ENCODE assay signal across 9 cellular contexts in genomic region chr1:43206721-43207228, GRCh38. TPM values are rescaled to one million over a fixed set of nuclear protein-coding genes. Genes with fewer than 3 reads are reported as not detected.
A peak's percentile ranks its signal among the peaks of the same experiment; 100 is the strongest.
DNase-seq lines count a peak whose midpoint lies in the region; ATAC-seq, FAIRE-seq and TF ChIP-seq lines count a peak whose summit lies in the region.
"Had no signal": no experiment of that assay in that cellular context is flagged by ENCODE, and none has a peak within 500 bp of the region (broad histone marks: within the 10 kb centered on the region; RNA-seq: fewer than 3 reads in every experiment).

No MANE protein-coding gene starts in this region.

- TF ChIP-seq CTCF in neural progenitor cell (IDR thresholded peaks at IDR 0.05), result no peak

- peaks cover 8% of the 10 kb centered on the region for H3K9me3 Mint-ChIP-seq in neural progenitor cell

- no peak overlapping the region for H3K27ac Mint-ChIP-seq in neural progenitor cell

- H3K79me2 ChIP-seq in neural progenitor cell (ENCODE audit: low read depth), result no peaks in the 10 kb centered on the region

- no peak overlapping the region for H3K4me2 ChIP-seq in neural progenitor cell

- peak overlapping the region; percentile 65 for H2AFZ ChIP-seq in neural progenitor cell (replicated peaks)

- DNase-seq in Daoy (ENCODE audit: low read depth) (peak; percentile 95), RCC 7860 (ENCODE audit: low spot score) (peak; percentile 95), fibroblast of gingiva (ENCODE audit: low read depth) (peak; percentile 89), neural progenitor cell (ENCODE audit: low spot score) (peak; percentile 54), NK-92 (lab: John Stamatoyannopoulos, UW; ENCODE audit: unreplicated experiment) (no peak)

- FAIRE-seq in RCC 7860 (lab: Jason Lieb, UNC), result peak; percentile 61

- H3K4me1 ChIP-seq in neural progenitor cell, result no peaks in the 10 kb centered on the region

- ATAC-seq in HG03097 (IDR thresholded peaks at IDR 0.05; ENCODE audit: low FRiP score, unreplicated experiment) (no peak), GM19452 (IDR thresholded peaks at IDR 0.05; ENCODE audit: unreplicated experiment) (no peak), GM18519 (IDR thresholded peaks at IDR 0.05; ENCODE audit: low FRiP score, unreplicated experiment) (no peak)

- H3K27me3 ChIP-seq in neural progenitor cell, result no peaks in the 10 kb centered on the region

- peaks cover 2% of the 10 kb centered on the region for H3K36me3 Mint-ChIP-seq in neural progenitor cell

- H3K36me3 ChIP-seq in neural progenitor cell, result no peaks in the 10 kb centered on the region

- H3F3A ChIP-seq in neural progenitor cell (ENCODE audit: low read depth), result no peaks in the 10 kb centered on the region

- H4K20me1 ChIP-seq in neural progenitor cell (ENCODE audit: low read depth), result no peaks in the 10 kb centered on the region

- no peak overlapping the region for H3K4me3 ChIP-seq in neural progenitor cell

- H3K27me3 Mint-ChIP-seq in neural progenitor cell (ENCODE audit: insufficient read depth, low read depth), result no peaks in the 10 kb centered on the region

- H3K4me1 Mint-ChIP-seq in neural progenitor cell, result peaks cover 8% of the 10 kb centered on the region

- no peaks in the 10 kb centered on the region for H3K9me3 ChIP-seq in neural progenitor cell (ENCODE audit: low read depth)

- no peak overlapping the region for H3K9ac ChIP-seq in neural progenitor cell

- H3K4me3 Mint-ChIP-seq in neural progenitor cell, result no peak overlapping the region

- no peak overlapping the region for H3K27ac ChIP-seq in neural progenitor cell

RNA-seq across cellular contexts. Expression of gene CFAP57, which starts 34.6 kb away (rescaled TPM):
- 0.51 TPM in 1 of 2 replicates, not detected in the other for total RNA-seq in Daoy (2014; rRNA removed; shearing (Covaris generic))
- total RNA-seq in neural progenitor cell (ENCODE audit: low replicate concordance), result 0.40 and 0.97 TPM in 2 replicates
- total RNA-seq: T-helper 2 cell treated with Interferon-gamma antibody and Interleukin-4, amounts not matched to agents 100 ng/mL and 5 ng/mL, for 36 hours had no signal

RNA-seq across cellular contexts. Expression of gene EBNA1BP2, which starts 34.7 kb away (rescaled TPM):
- 464 and 610 TPM in 2 replicates for total RNA-seq in Daoy (2014; rRNA removed; shearing (Covaris generic))
- total RNA-seq in neural progenitor cell (ENCODE audit: low replicate concordance), result 43.2 and 71.6 TPM in 2 replicates
